In the genomic region with DNA sequence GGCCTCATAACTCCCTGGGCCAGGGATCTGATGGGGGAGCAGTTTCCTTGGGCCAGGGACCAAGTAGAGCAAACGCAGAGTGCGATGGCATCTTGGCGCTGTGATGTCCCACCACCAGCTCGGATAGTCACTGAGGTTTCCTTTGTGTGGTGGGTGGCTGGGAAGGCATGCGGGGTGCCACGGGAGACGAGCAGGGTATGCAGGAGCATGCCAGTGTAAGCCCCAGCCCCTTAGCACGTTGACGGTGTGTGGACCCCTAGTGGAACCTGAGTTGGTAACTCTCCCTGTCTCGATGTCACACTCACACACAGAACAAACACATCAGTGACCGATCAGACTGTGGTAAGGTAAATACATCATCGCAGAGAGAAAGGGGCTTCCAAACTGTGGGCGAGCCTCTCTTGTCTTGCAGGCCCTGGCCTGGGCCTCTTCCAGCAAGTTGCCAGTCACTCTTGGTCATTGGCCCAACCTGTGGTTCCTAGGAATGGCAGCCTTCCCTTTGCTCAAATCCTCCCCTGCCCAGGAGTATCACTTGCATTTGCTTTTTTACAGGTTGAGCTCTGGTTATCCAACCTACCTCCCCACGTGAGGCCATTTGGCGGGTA, we compare ENCODE assay signal across 22 cellular contexts.
"Had no signal": no experiment of that assay in that cellular context is flagged by ENCODE, and none has a peak within 500 bp of the region (broad histone marks: within the 10 kb centered on the region; RNA-seq: fewer than 3 reads in every experiment).

No MANE protein-coding gene starts in this region.

- H3K4me1 ChIP-seq: esophagus muscularis mucosa, foreskin keratinocyte, gastroesophageal sphincter, heart right ventricle, left lung, lower lobe of right lung had no signal

- ATAC-seq: foreskin keratinocyte, gastroesophageal sphincter, heart right ventricle, left cardiac atrium, left lung, left ventricle myocardium superior, lower lobe of right lung had no signal

- H3K9me3 ChIP-seq: esophagus muscularis mucosa, left lung, lower lobe of right lung had no signal

- FAIRE-seq: colon, endothelial cell of umbilical vein, frontal cortex, islet of Langerhans, keratinocyte had no signal

- H3K36me3 ChIP-seq: esophagus muscularis mucosa, gastroesophageal sphincter, heart right ventricle, left lung, lower lobe of right lung had no signal

- H3K4me3 ChIP-seq: coronary artery, dorsolateral prefrontal cortex, esophagus muscularis mucosa, gastroesophageal sphincter, heart right ventricle, left lung, lower lobe of right lung had no signal

- H3K27ac ChIP-seq: coronary artery, dorsolateral prefrontal cortex, esophagus muscularis mucosa, foreskin keratinocyte, gastroesophageal sphincter, heart right ventricle, left lung, lower lobe of right lung had no signal

- DNase-seq: dermis blood vessel endothelial cell; dorsolateral prefrontal cortex; effector CD4-positive, alpha-beta T cell; effector memory CD4-positive, alpha-beta T cell; foreskin keratinocyte; head of caudate nucleus; heart right ventricle; hippocampal formation; left cardiac atrium; left lung; left ventricle myocardium superior; lower lobe of right lung; mesenchymal stem cell; midbrain had no signal
